Comparison of ENCODE assay signal across 8 cellular contexts in genomic region chr7:33932832-33933468, GRCh38. TPM values are rescaled to one million over a fixed set of nuclear protein-coding genes. Genes with fewer than 3 reads are reported as not detected.
DNase-seq lines count a peak whose midpoint lies in the region; ATAC-seq, FAIRE-seq and TF ChIP-seq lines count a peak whose summit lies in the region.

No MANE protein-coding gene starts in this region.

- H3K27ac ChIP-seq in BLaER1 (no peak overlapping the region), endothelial cell of umbilical vein (ENCODE audit: insufficient read depth, low read depth, low read length) (no peak overlapping the region)

- no peaks in the 10 kb centered on the region for H3K36me3 ChIP-seq in BLaER1
- H3K36me3 ChIP-seq in endothelial cell of umbilical vein (ENCODE audit: control insufficient read depth in 2 of 2, extremely low read depth in 1 of 2, insufficient read depth in 2 of 2, low read length in 2 of 2) = no peaks in the 10 kb centered on the region
- no peaks in the 10 kb centered on the region for H3K36me3 ChIP-seq in mucosa of descending colon (ENCODE audit: low read depth)

- H3K4me1 ChIP-seq in BLaER1 (peaks cover 25% of the 10 kb centered on the region), endothelial cell of umbilical vein (ENCODE audit: control insufficient read depth, extremely low read depth, insufficient read depth, low read length) (no peaks in the 10 kb centered on the region), mucosa of descending colon (ENCODE audit: low read depth) (no peaks in the 10 kb centered on the region)

- POLR2A ChIA-PET in endothelial cell of umbilical vein (lab: Charles Lee) = interaction anchor here (0.6 kb wide), 1 partner anchor 146 kb away, joined by 6 read pairs; no protein-coding TSS in a partner anchor

- H3K4me3 ChIP-seq in BLaER1 (no peak overlapping the region), endothelial cell of umbilical vein (replicated peaks in 1 of 3; ENCODE audit: insufficient read depth in 1 of 3, low read depth in 1 of 3, low read length in 3 of 3) (peak overlapping the region in 2 of 3 experiments; percentile 13 to 17), mucosa of descending colon (no peak overlapping the region)

- H3K9ac ChIP-seq in BLaER1 (no peak overlapping the region), endothelial cell of umbilical vein (replicated peaks; ENCODE audit: extremely low read depth, insufficient read depth, low read length) (no peak overlapping the region)

- no peaks in the 10 kb centered on the region for H3K9me1 ChIP-seq in endothelial cell of umbilical vein (replicated peaks; ENCODE audit: control insufficient read depth, extremely low read depth, insufficient read depth, low read length)

- H3K27me3 ChIP-seq in BLaER1 = no peaks in the 10 kb centered on the region
- peaks cover 0 to 1% of the 10 kb centered on the region in 2 experiments for H3K27me3 ChIP-seq in endothelial cell of umbilical vein (ENCODE audit: control insufficient read depth in 2 of 2, insufficient read depth in 2 of 2, low read length in 2 of 2)

- H4K20me1 ChIP-seq in BLaER1 = no peaks in the 10 kb centered on the region
- no peaks in the 10 kb centered on the region for H4K20me1 ChIP-seq in endothelial cell of umbilical vein (replicated peaks; ENCODE audit: control insufficient read depth, extremely low read depth, insufficient read depth, low read length)

- DNase-seq in GM19240 (ENCODE audit: insufficient read length, low spot score) (peak; percentile 29), NCI-H82 (lab: John Stamatoyannopoulos, UW) (peak; percentile 79), endothelial cell of umbilical vein (ENCODE audit: low read depth, low spot score) (peak; percentile 85), mucosa of descending colon (peak; percentile 66 to 84 (median 79))
- peak; percentile 8 to 20 for DNase-seq in activated CD8-positive, alpha-beta memory T cell treated with anti-CD3 and anti-CD28 coated beads for 4 hours (ENCODE audit: low read depth in 2 of 2)
- peak; percentile 43 to 47 for DNase-seq in stimulated activated CD8-positive, alpha-beta memory T cell treated with anti-CD3 and anti-CD28 coated beads, Interleukin-2, amount 100 ng/mL, for 48 hours (ENCODE audit: low read depth in 2 of 2)

- H3K79me2 ChIP-seq in endothelial cell of umbilical vein (ENCODE audit: control insufficient read depth, insufficient read depth, low read length) = no peaks in the 10 kb centered on the region

- no peaks in the 10 kb centered on the region for H3K9me3 ChIP-seq in BLaER1
- H3K9me3 ChIP-seq in endothelial cell of umbilical vein (replicated peaks; ENCODE audit: control insufficient read depth, insufficient read depth, low read length) = no peaks in the 10 kb centered on the region
- no peaks in the 10 kb centered on the region for H3K9me3 ChIP-seq in mucosa of descending colon

- dilution Hi-C loops in endothelial cell of umbilical vein (cut with MboI; ENCODE audit: extremely low pct_ligation_motif_present, low sequenced_read_pairs) = no loop called here

- CTCF ChIA-PET in endothelial cell of umbilical vein (lab: Charles Lee) = interaction anchor here (0.5 to 6.7 kb wide), 108 partner anchors 9 to 1171 kb away, joined by 3 to 229 read pairs (median 4); partner anchors contain the start of genes BMPER and RP9

- intact Hi-C loops in endothelial cell of umbilical vein (cut with micrococcal nuclease) = loop anchor here (1.0 to 2.0 kb wide), 7 partner anchors 176 to 748 kb away; no protein-coding TSS in a partner anchor
- intact Hi-C loops in mucosa of descending colon (cut with DNase I, micrococcal nuclease) = loop anchor here (5.0 to 10.0 kb wide), 2 partner anchors 688 to 691 kb away; no protein-coding TSS in a partner anchor

- peak; percentile 90 for FAIRE-seq in endothelial cell of umbilical vein (lab: Jason Lieb, UNC)

- no TSS peak for BruUV-seq in endothelial cell of umbilical vein (replicated peaks; lab: Mats Ljungman, UMichigan)

- ATAC-seq in HG03565 (IDR thresholded peaks at IDR 0.05; ENCODE audit: unreplicated experiment) (peak; percentile 61), mucosa of descending colon (peak; percentile 94)

- TF ChIP-seq CTCF in endothelial cell of umbilical vein (IDR thresholded peaks at IDR 0.05; ENCODE audit: extremely low read depth in 1 of 2, insufficient read depth in 1 of 2, low read depth in 1 of 2, low read length in 2 of 2) (peak; percentile 95), mucosa of descending colon (IDR thresholded peaks at IDR 0.05) (peak; percentile 84)

- H3K4me2 ChIP-seq in BLaER1 (peak overlapping the region; percentile 53), endothelial cell of umbilical vein (ENCODE audit: insufficient read depth, low read length) (peak overlapping the region; percentile 51)

- peak overlapping the region; percentile 47 for H2AFZ ChIP-seq in endothelial cell of umbilical vein (ENCODE audit: low read depth, low read length)

- TF ChIP-seq POLR2A in endothelial cell of umbilical vein (IDR thresholded peaks at IDR 0.05; ENCODE audit: low read depth, low read length) = no peak

TF ChIP-seq in endothelial cell of umbilical vein, 7 proteins besides CTCF, POLR2A, EP300 and RAD21:
- no peak for TF ChIP-seq EZH2 (IDR thresholded peaks at IDR 0.05; ENCODE audit: borderline replicate concordance, low read depth, low read length, severe bottlenecking)
- no peak for TF ChIP-seq MAX (IDR thresholded peaks at IDR 0.05; ENCODE audit: insufficient read depth, insufficient read length)
- TF ChIP-seq JUN (IDR thresholded peaks at IDR 0.05; ENCODE audit: borderline replicate concordance, insufficient read depth, insufficient read length, low read depth) = no peak
- TF ChIP-seq FOS (IDR thresholded peaks at IDR 0.05; ENCODE audit: borderline replicate concordance, insufficient read depth, low read length) = no peak
- no peak for TF ChIP-seq POLR2AphosphoS5 (IDR thresholded peaks at IDR 0.05; ENCODE audit: insufficient read depth, low read depth, low read length)
- no peak for TF ChIP-seq GATA2 (IDR thresholded peaks at IDR 0.05; ENCODE audit: insufficient read depth, insufficient read length, low read depth, low read length)
- TF ChIP-seq MYC (IDR thresholded peaks at IDR 0.05; ENCODE audit: low read depth, low read length) = no peak

RNA-seq across cellular contexts. Expression of gene BMPER, which starts 27.6 kb away (rescaled TPM):
- total RNA-seq in endothelial cell of umbilical vein (0.13 and 0.32 TPM in 2 replicates), mucosa of descending colon (1 to 10 TPM; 1.3 to 2.0 (median 1.4) TPM)
- polyA plus RNA-seq in endothelial cell of umbilical vein = 0.10 TPM in 2 replicates
- 0.10 and 0.15 TPM in 2 replicates for polyA plus RNA-seq in endothelial cell of umbilical vein (2011; cell fraction: cytosol; rRNA removed)
- polyA plus RNA-seq in endothelial cell of umbilical vein (2011; cell fraction: nucleus; rRNA removed) = 0.26 and 0.41 TPM in 2 replicates
- 0.24 and 0.59 TPM in 2 replicates for polyA plus RNA-seq in endothelial cell of umbilical vein (2012)
- polyA minus RNA-seq in endothelial cell of umbilical vein = 0.04 and 1.1 TPM in 2 replicates
- not detected for polyA minus RNA-seq in endothelial cell of umbilical vein (2011; cell fraction: cytosol; rRNA and poly(A)+ RNA removed)
- polyA minus RNA-seq in endothelial cell of umbilical vein (2011; cell fraction: nucleus; rRNA and poly(A)+ RNA removed) = 0.34 and 0.38 TPM in 2 replicates

Comparison
In these comparisons a context has a peak if more than half of its experiments do, and no peak if none do; other contexts are left out.
1. H3K4me3 ChIP-seq: peak in endothelial cell of umbilical vein (2 of 3); none in BLaER1 (single experiment) and mucosa of descending colon (single experiment).
2. DNase-seq: peak in every context shown above with its lines; median percentile 85 in endothelial cell of umbilical vein; 79 in NCI-H82; 79 in mucosa of descending colon; 45 in stimulated activated CD8-positive, alpha-beta memory T cell treated with anti-CD3 and anti-CD28 coated beads, Interleukin-2, amount 100 ng/mL, for 48 hours; 29 in GM19240; 14 in activated CD8-positive, alpha-beta memory T cell treated with anti-CD3 and anti-CD28 coated beads for 4 hours.